ENCODE assay signal across 9 cellular contexts in genomic region chr9:137276757-137277328, GRCh38. TPM values are rescaled to one million over a fixed set of nuclear protein-coding genes. Genes with fewer than 3 reads are reported as not detected.
A peak's percentile ranks its signal among the peaks of the same experiment; 100 is the strongest.
DNase-seq lines count a peak whose midpoint lies in the region; ATAC-seq, FAIRE-seq and TF ChIP-seq lines count a peak whose summit lies in the region.
"Had no signal": no experiment of that assay in that cellular context is flagged by ENCODE, and none has a peak within 500 bp of the region (broad histone marks: within the 10 kb centered on the region; RNA-seq: fewer than 3 reads in every experiment).

No MANE protein-coding gene starts in this region.

- intact Hi-C loops in activated CD4-positive, alpha-beta memory T cell treated with anti-CD3 and anti-CD28 coated beads for 36 hours (cut with micrococcal nuclease), result no loop called here
- intact Hi-C loops in Right ventricle myocardium superior (cut with DNase I) (no loop called here), prostate gland (cut with DNase I) (no loop called here)

- H3K27me3 ChIP-seq in ACC112 (ENCODE audit: insufficient read depth, low read length) (no peaks in the 10 kb centered on the region), prostate gland (replicated peaks; ENCODE audit: insufficient read depth) (peaks cover 3% of the 10 kb centered on the region)

- CTCF ChIA-PET in activated CD4-positive, alpha-beta memory T cell treated with anti-CD3 and anti-CD28 coated beads for 36 hours (lab: Charles Lee), result interaction anchor here (1.0 to 1.4 kb wide), 2 partner anchors 40 to 49 kb away, joined by 3 to 4 read pairs; partner anchors contain the start of gene RNF224

- H3K9me3 Mint-ChIP-seq in activated CD4-positive, alpha-beta memory T cell treated with anti-CD3 and anti-CD28 coated beads for 36 hours, result no peaks in the 10 kb centered on the region

- no peak overlapping the region for H3K27ac Mint-ChIP-seq in activated CD4-positive, alpha-beta memory T cell treated with anti-CD3 and anti-CD28 coated beads for 36 hours

- H3K4me1 Mint-ChIP-seq in activated CD4-positive, alpha-beta memory T cell treated with anti-CD3 and anti-CD28 coated beads for 36 hours (ENCODE audit: low read depth), result peaks cover 8% of the 10 kb centered on the region

- H3K4me3 ChIP-seq in ACC112 (ENCODE audit: low read depth, low read length) (peak overlapping the region; percentile 91), prostate gland (no peak overlapping the region)

- ATAC-seq in HG03354 (IDR thresholded peaks at IDR 0.05; ENCODE audit: poor library complexity, severe bottlenecking, unreplicated experiment) (peak; percentile 8), Right ventricle myocardium superior (ENCODE audit: poor library complexity) (peak; percentile 84), GM18861 (IDR thresholded peaks at IDR 0.05; ENCODE audit: unreplicated experiment) (no peak)

- no peaks in the 10 kb centered on the region for H3K36me3 Mint-ChIP-seq in activated CD4-positive, alpha-beta memory T cell treated with anti-CD3 and anti-CD28 coated beads for 36 hours

- WGBS in prostate gland, result 27% methylated on average over 14 of the region's 17 CpGs

- H3K79me2 ChIP-seq in ACC112 (ENCODE audit: control insufficient read depth, insufficient read depth, low read length, unreplicated experiment), result peaks cover 6% of the 10 kb centered on the region

- H3K27me3 Mint-ChIP-seq in activated CD4-positive, alpha-beta memory T cell treated with anti-CD3 and anti-CD28 coated beads for 36 hours, result no peaks in the 10 kb centered on the region

- H2AFZ ChIP-seq in ACC112 (ENCODE audit: low read length, unreplicated experiment), result no peak overlapping the region

- H3K27ac ChIP-seq in ACC112 (ENCODE audit: low read depth, low read length), result peak overlapping the region; percentile 72
- peak overlapping the region; percentile 27 to 41 for H3K27ac ChIP-seq in prostate gland

- H3K4me1 ChIP-seq in ACC112 (ENCODE audit: control insufficient read depth, insufficient read depth, low read length, unreplicated experiment), result peaks cover 24% of the 10 kb centered on the region
- peaks cover 13% of the 10 kb centered on the region for H3K4me1 ChIP-seq in prostate gland (replicated peaks)

- H3K4me3 Mint-ChIP-seq in activated CD4-positive, alpha-beta memory T cell treated with anti-CD3 and anti-CD28 coated beads for 36 hours, result peak overlapping the region; percentile 75

- TF ChIP-seq POLR2A in prostate gland (IDR thresholded peaks at IDR 0.05), result no peak

- POLR2A ChIA-PET in activated CD4-positive, alpha-beta memory T cell treated with anti-CD3 and anti-CD28 coated beads for 36 hours (lab: Charles Lee), result interaction anchor here (1.0 kb wide), 1 partner anchor 20 kb away, joined by 3 read pairs; no protein-coding TSS in a partner anchor

- no peak for DNase-seq in activated CD4-positive, alpha-beta memory T cell treated with anti-CD3 and anti-CD28 coated beads for 36 hours
- peak; percentile 91 for DNase-seq in Right ventricle myocardium superior
- no peak for DNase-seq in prostate gland (ENCODE audit: low spot score)
- no peak for DNase-seq in RCC 7860 (ENCODE audit: low spot score)
- no peak for DNase-seq in occipital lobe (lab: John Stamatoyannopoulos, UW)

- H3K36me3 ChIP-seq in ACC112 (ENCODE audit: insufficient read depth, low read length) (peaks cover 10% of the 10 kb centered on the region; the same call in 1 of the 2 replicates), prostate gland (peaks cover 0 to 12% of the 10 kb centered on the region in 2 donors)

- no peak for TF ChIP-seq CTCF in prostate gland (IDR thresholded peaks at IDR 0.05)

- H3K9me3 ChIP-seq in prostate gland, result no peaks in the 10 kb centered on the region

- FAIRE-seq in RCC 7860 (lab: Jason Lieb, UNC), result no peak
- FAIRE-seq: endometrium had no signal

RNA-seq across cellular contexts. Expression of gene TOR4A, which starts 0.7 kb away (rescaled TPM):
- 1 to 10 TPM; 6.6 to 6.8 TPM for total RNA-seq in activated CD4-positive, alpha-beta memory T cell treated with anti-CD3 and anti-CD28 coated beads for 36 hours
- total RNA-seq in Right ventricle myocardium superior (16.6 TPM), prostate gland (1 to 10 TPM; 1.6 to 7.3 TPM), occipital lobe (0.31 TPM)

RNA-seq across cellular contexts. Expression of gene NELFB, which starts 21.7 kb away (rescaled TPM):
- 10 to 100 TPM; 57.2 to 57.9 TPM for total RNA-seq in activated CD4-positive, alpha-beta memory T cell treated with anti-CD3 and anti-CD28 coated beads for 36 hours
- 39.9 TPM for total RNA-seq in Right ventricle myocardium superior
- 10 to 100 TPM; 44.9 to 82.1 TPM for total RNA-seq in prostate gland
- 44.8 TPM for total RNA-seq in occipital lobe

RNA-seq across cellular contexts. Expression of gene NRARP, which starts 25.2 kb away (rescaled TPM):
- 1 to 10 TPM in 1 of 2 experiments, under 1 TPM in 1; 0.82 to 1.1 TPM for total RNA-seq in activated CD4-positive, alpha-beta memory T cell treated with anti-CD3 and anti-CD28 coated beads for 36 hours
- 4.4 TPM for total RNA-seq in Right ventricle myocardium superior
- 10 to 100 TPM; 22.4 to 24.3 TPM for total RNA-seq in prostate gland
- total RNA-seq in occipital lobe, result 3.6 TPM

RNA-seq across cellular contexts. Expression of gene STPG3, which starts 25.8 kb away (rescaled TPM):
- not detected for total RNA-seq in activated CD4-positive, alpha-beta memory T cell treated with anti-CD3 and anti-CD28 coated beads for 36 hours
- total RNA-seq in Right ventricle myocardium superior, result 1.3 TPM
- 1 to 10 TPM in 1 of 2 donors, not detected in 1; 4.2 TPM for total RNA-seq in prostate gland
- total RNA-seq in occipital lobe, result not detected

RNA-seq across cellular contexts. Expression of gene TUBB4B, which starts 35.8 kb away (rescaled TPM):
- 100 to 1,000 TPM; 320 to 325 TPM for total RNA-seq in activated CD4-positive, alpha-beta memory T cell treated with anti-CD3 and anti-CD28 coated beads for 36 hours
- total RNA-seq in Right ventricle myocardium superior (515 TPM), prostate gland (100 to 1,000 TPM; 279 to 484 TPM), occipital lobe (68.9 TPM)
